ENCODE assay signal across 1 cellular context in genomic region chr9:129209580-129209979, GRCh38.
TF ChIP-seq lines count a peak whose summit lies in the region.

No MANE protein-coding gene starts in this region.

TF ChIP-seq in GM23338, 12 proteins besides CTCF, POLR2A, EP300 and RAD21 (continued from another document):
- TF ChIP-seq REST (IDR thresholded peaks at IDR 0.05; ENCODE audit: unreplicated experiment) = no peak
- no peak for TF ChIP-seq STAT1 (IDR thresholded peaks at IDR 0.05; ENCODE audit: unreplicated experiment)
- no peak for TF ChIP-seq ZNF462 (CRISPR knock-in tag; IDR thresholded peaks at IDR 0.05)
- TF ChIP-seq ZNF114 (CRISPR knock-in tag; IDR thresholded peaks at IDR 0.05) = no peak
- TF ChIP-seq CREB1 (CRISPR knock-in tag; IDR thresholded peaks at IDR 0.05; ENCODE audit: low read depth) = no peak
